ENCODE assay signal across 1 cellular context in the genomic region with DNA sequence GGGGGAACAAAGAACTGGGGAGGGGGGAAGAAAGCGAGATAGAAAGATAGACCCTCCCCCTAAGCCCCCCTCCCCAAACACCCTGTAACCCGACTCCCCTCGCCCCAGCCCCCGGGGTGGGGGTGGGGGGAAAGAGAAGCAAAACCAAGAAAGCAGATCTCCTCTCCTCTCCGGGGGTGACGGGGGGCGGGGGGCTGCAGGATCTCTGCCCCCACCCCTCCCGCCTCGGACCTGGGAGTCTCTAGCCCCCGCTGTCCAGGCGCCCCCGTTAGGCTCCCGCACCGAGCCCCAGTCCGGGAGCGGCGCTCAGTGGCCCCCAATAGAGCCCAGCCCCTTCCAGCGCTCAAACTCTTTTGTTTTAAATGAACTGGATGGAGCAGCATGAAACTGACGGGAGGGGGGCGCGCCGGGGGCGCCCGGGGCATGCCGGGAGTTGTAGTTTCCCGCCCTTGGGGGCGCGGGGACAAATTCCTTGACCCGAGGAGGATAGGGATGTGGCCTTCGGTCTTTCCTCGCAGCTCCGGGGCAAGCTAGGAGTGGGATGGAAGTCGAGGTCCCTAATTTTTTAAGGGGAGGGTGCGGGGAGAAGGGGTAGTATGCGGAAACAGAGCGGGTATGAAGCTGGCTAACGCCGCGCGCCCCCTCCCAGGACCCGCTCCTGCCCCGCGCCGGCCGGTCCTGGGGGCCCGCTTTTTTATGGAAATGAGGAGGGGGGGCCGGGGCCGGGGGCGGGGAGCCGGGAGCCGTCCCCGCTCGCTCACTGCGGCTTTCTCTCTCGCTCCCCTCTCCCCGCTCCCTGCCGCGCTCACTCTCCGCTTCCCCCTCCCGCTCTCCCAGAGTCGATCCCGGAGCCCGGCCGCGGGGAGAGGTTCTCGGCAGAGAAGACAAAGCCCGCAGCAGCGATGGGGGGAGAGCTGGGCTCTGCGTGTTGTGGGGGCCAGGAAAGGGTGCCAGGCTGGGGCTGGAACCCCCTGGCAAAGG.
TF ChIP-seq lines count a peak whose summit lies in the region.

A gene with protein sequence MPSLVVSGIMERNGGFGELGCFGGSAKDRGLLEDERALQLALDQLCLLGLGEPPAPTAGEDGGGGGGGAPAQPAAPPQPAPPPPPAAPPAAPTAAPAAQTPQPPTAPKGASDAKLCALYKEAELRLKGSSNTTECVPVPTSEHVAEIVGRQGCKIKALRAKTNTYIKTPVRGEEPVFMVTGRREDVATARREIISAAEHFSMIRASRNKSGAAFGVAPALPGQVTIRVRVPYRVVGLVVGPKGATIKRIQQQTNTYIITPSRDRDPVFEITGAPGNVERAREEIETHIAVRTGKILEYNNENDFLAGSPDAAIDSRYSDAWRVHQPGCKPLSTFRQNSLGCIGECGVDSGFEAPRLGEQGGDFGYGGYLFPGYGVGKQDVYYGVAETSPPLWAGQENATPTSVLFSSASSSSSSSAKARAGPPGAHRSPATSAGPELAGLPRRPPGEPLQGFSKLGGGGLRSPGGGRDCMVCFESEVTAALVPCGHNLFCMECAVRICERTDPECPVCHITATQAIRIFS (minus strand): TSS at position 355 of the 981 bp plus-strand sequence. CDS start 467 bp downstream, outside the sequence.

TF ChIP-seq in HepG2, 621 proteins besides CTCF, POLR2A, EP300 and RAD21 (continued from another document and continues in another):
- TF ChIP-seq, protein P1, sequence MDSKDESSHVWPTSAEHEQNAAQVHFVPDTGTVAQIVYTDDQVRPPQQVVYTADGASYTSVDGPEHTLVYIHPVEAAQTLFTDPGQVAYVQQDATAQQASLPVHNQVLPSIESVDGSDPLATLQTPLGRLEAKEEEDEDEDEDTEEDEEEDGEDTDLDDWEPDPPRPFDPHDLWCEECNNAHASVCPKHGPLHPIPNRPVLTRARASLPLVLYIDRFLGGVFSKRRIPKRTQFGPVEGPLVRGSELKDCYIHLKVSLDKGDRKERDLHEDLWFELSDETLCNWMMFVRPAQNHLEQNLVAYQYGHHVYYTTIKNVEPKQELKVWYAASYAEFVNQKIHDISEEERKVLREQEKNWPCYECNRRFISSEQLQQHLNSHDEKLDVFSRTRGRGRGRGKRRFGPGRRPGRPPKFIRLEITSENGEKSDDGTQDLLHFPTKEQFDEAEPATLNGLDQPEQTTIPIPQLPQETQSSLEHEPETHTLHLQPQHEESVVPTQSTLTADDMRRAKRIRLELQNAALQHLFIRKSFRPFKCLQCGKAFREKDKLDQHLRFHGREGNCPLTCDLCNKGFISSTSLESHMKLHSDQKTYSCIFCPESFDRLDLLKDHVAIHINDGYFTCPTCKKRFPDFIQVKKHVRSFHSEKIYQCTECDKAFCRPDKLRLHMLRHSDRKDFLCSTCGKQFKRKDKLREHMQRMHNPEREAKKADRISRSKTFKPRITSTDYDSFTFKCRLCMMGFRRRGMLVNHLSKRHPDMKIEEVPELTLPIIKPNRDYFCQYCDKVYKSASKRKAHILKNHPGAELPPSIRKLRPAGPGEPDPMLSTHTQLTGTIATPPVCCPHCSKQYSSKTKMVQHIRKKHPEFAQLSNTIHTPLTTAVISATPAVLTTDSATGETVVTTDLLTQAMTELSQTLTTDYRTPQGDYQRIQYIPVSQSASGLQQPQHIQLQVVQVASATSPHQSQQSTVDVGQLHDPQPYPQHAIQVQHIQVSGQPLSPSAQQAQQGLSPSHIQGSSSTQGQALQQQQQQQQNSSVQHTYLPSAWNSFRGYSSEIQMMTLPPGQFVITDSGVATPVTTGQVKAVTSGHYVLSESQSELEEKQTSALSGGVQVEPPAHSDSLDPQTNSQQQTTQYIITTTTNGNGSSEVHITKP (CRISPR knock-in tag; IDR thresholded peaks at IDR 0.05; ENCODE audit: low read depth): peak; percentile 94
- TF ChIP-seq NR3C1 (CRISPR knock-in tag; IDR thresholded peaks at IDR 0.05) (no peak), ZNF557 (CRISPR knock-in tag; IDR thresholded peaks at IDR 0.05) (no peak), HNRNPK (IDR thresholded peaks at IDR 0.05; ENCODE audit: low read depth, low read length, poor library complexity, severe bottlenecking) (no peak), LCORL (IDR thresholded peaks at IDR 0.05) (no peak), LCORL (CRISPR knock-in tag; IDR thresholded peaks at IDR 0.05) (peak; percentile 82; the same call in 1 of the 2 replicates), ZNF251 (CRISPR knock-in tag; IDR thresholded peaks at IDR 0.05) (no peak), ZNF879 (CRISPR knock-in tag; IDR thresholded peaks at IDR 0.05) (no peak), ZNF180 (CRISPR knock-in tag; IDR thresholded peaks at IDR 0.05; ENCODE audit: borderline replicate concordance, low read depth) (no peak), TEAD2 (CRISPR knock-in tag; IDR thresholded peaks at IDR 0.05) (no peak), HDAC2 (CRISPR knock-in tag; IDR thresholded peaks at IDR 0.05) (no peak), MED13 (CRISPR knock-in tag; IDR thresholded peaks at IDR 0.05) (no peak), ZNF367 (CRISPR knock-in tag; IDR thresholded peaks at IDR 0.05; ENCODE audit: borderline replicate concordance) (no peak), KLF16 (CRISPR knock-in tag; IDR thresholded peaks at IDR 0.05) (peak in 1 of 2 experiments; percentile 4; a peak in 1 of 4 replicates), ZNF207 (IDR thresholded peaks at IDR 0.05; ENCODE audit: borderline replicate concordance) (no peak), ZNF564 (CRISPR knock-in tag; IDR thresholded peaks at IDR 0.05) (0 out of 2 replicates have a peak, but pooled peaks have one; percentile 5), BHLHE40 (IDR thresholded peaks at IDR 0.05; ENCODE audit: low read length) (no peak), SOX13 (IDR thresholded peaks at IDR 0.05) (no peak), SOX13 (CRISPR knock-in tag; conservative IDR thresholded peaks at IDR 0.05 in 1 of 2, IDR thresholded peaks at IDR 0.05 in 1 of 2) (peak in 1 of 2 experiments; percentile 22; a peak in 1 of 4 replicates), ZNF652 (CRISPR knock-in tag; IDR thresholded peaks at IDR 0.05; ENCODE audit: borderline replicate concordance, low read depth) (no peak), TP53 (CRISPR knock-in tag; conservative IDR thresholded peaks at IDR 0.05) (no peak), ZNF337 (CRISPR knock-in tag; IDR thresholded peaks at IDR 0.05; ENCODE audit: borderline replicate concordance, low read depth) (no peak), HES4 (CRISPR knock-in tag; IDR thresholded peaks at IDR 0.05; ENCODE audit: borderline replicate concordance) (no peak; the same call in 1 of the 2 replicates), HNRNPLL (IDR thresholded peaks at IDR 0.05; ENCODE audit: low read depth, low read length, poor library complexity, severe bottlenecking) (peak; percentile 25), ZNF724P (CRISPR knock-in tag; IDR thresholded peaks at IDR 0.05; ENCODE audit: borderline replicate concordance) (no peak), ZNF329 (CRISPR knock-in tag; IDR thresholded peaks at IDR 0.05; ENCODE audit: low read depth) (no peak), PCBP1 (IDR thresholded peaks at IDR 0.05; ENCODE audit: borderline replicate concordance, low read depth, low read length) (0 out of 2 replicates have a peak, but pooled peaks have one; percentile 55), CREM (IDR thresholded peaks at IDR 0.05) (peak; percentile 83), CREM (CRISPR knock-in tag; IDR thresholded peaks at IDR 0.05) (no peak), TAF15 (IDR thresholded peaks at IDR 0.05; ENCODE audit: low read depth, low read length, poor library complexity, severe bottlenecking) (no peak), SKI (IDR thresholded peaks at IDR 0.05; ENCODE audit: partially characterized antibody) (no peak), REPIN1 (CRISPR knock-in tag; IDR thresholded peaks at IDR 0.05; ENCODE audit: borderline replicate concordance, low read depth) (no peak), HNF4A (CRISPR knock-in tag; IDR thresholded peaks at IDR 0.05) (peak; percentile 63), SCMH1 (CRISPR knock-in tag; IDR thresholded peaks at IDR 0.05; ENCODE audit: borderline replicate concordance) (no peak), ZNF792 (CRISPR knock-in tag; IDR thresholded peaks at IDR 0.05) (peak; percentile 58; the same call in 1 of the 2 replicates), ZNF260 (CRISPR knock-in tag; IDR thresholded peaks at IDR 0.05; ENCODE audit: borderline replicate concordance, low read depth) (no peak)
- TF ChIP-seq, protein P2, sequence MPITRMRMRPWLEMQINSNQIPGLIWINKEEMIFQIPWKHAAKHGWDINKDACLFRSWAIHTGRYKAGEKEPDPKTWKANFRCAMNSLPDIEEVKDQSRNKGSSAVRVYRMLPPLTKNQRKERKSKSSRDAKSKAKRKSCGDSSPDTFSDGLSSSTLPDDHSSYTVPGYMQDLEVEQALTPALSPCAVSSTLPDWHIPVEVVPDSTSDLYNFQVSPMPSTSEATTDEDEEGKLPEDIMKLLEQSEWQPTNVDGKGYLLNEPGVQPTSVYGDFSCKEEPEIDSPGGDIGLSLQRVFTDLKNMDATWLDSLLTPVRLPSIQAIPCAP (CRISPR knock-in tag; IDR thresholded peaks at IDR 0.05; ENCODE audit: low read depth): no peak
- TF ChIP-seq, protein P3, sequence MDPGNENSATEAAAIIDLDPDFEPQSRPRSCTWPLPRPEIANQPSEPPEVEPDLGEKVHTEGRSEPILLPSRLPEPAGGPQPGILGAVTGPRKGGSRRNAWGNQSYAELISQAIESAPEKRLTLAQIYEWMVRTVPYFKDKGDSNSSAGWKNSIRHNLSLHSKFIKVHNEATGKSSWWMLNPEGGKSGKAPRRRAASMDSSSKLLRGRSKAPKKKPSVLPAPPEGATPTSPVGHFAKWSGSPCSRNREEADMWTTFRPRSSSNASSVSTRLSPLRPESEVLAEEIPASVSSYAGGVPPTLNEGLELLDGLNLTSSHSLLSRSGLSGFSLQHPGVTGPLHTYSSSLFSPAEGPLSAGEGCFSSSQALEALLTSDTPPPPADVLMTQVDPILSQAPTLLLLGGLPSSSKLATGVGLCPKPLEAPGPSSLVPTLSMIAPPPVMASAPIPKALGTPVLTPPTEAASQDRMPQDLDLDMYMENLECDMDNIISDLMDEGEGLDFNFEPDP (CRISPR knock-in tag; conservative IDR thresholded peaks at IDR 0.05): no peak
- TF ChIP-seq, protein P4, sequence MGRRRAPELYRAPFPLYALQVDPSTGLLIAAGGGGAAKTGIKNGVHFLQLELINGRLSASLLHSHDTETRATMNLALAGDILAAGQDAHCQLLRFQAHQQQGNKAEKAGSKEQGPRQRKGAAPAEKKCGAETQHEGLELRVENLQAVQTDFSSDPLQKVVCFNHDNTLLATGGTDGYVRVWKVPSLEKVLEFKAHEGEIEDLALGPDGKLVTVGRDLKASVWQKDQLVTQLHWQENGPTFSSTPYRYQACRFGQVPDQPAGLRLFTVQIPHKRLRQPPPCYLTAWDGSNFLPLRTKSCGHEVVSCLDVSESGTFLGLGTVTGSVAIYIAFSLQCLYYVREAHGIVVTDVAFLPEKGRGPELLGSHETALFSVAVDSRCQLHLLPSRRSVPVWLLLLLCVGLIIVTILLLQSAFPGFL (CRISPR knock-in tag; IDR thresholded peaks at IDR 0.05): no peak
- TF ChIP-seq, protein P5, sequence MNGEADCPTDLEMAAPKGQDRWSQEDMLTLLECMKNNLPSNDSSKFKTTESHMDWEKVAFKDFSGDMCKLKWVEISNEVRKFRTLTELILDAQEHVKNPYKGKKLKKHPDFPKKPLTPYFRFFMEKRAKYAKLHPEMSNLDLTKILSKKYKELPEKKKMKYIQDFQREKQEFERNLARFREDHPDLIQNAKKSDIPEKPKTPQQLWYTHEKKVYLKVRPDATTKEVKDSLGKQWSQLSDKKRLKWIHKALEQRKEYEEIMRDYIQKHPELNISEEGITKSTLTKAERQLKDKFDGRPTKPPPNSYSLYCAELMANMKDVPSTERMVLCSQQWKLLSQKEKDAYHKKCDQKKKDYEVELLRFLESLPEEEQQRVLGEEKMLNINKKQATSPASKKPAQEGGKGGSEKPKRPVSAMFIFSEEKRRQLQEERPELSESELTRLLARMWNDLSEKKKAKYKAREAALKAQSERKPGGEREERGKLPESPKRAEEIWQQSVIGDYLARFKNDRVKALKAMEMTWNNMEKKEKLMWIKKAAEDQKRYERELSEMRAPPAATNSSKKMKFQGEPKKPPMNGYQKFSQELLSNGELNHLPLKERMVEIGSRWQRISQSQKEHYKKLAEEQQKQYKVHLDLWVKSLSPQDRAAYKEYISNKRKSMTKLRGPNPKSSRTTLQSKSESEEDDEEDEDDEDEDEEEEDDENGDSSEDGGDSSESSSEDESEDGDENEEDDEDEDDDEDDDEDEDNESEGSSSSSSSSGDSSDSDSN (CRISPR knock-in tag; IDR thresholded peaks at IDR 0.05): peak; percentile 66
- TF ChIP-seq, protein P6, sequence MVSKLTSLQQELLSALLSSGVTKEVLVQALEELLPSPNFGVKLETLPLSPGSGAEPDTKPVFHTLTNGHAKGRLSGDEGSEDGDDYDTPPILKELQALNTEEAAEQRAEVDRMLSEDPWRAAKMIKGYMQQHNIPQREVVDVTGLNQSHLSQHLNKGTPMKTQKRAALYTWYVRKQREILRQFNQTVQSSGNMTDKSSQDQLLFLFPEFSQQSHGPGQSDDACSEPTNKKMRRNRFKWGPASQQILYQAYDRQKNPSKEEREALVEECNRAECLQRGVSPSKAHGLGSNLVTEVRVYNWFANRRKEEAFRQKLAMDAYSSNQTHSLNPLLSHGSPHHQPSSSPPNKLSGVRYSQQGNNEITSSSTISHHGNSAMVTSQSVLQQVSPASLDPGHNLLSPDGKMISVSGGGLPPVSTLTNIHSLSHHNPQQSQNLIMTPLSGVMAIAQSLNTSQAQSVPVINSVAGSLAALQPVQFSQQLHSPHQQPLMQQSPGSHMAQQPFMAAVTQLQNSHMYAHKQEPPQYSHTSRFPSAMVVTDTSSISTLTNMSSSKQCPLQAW (CRISPR knock-in tag; IDR thresholded peaks at IDR 0.05): no peak
- TF ChIP-seq, protein P7, sequence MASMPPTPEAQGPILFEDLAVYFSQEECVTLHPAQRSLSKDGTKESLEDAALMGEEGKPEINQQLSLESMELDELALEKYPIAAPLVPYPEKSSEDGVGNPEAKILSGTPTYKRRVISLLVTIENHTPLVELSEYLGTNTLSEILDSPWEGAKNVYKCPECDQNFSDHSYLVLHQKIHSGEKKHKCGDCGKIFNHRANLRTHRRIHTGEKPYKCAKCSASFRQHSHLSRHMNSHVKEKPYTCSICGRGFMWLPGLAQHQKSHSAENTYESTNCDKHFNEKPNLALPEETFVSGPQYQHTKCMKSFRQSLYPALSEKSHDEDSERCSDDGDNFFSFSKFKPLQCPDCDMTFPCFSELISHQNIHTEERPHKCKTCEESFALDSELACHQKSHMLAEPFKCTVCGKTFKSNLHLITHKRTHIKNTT (CRISPR knock-in tag; IDR thresholded peaks at IDR 0.05): no peak
- TF ChIP-seq, protein P8, sequence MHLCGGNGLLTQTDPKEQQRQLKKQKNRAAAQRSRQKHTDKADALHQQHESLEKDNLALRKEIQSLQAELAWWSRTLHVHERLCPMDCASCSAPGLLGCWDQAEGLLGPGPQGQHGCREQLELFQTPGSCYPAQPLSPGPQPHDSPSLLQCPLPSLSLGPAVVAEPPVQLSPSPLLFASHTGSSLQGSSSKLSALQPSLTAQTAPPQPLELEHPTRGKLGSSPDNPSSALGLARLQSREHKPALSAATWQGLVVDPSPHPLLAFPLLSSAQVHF (CRISPR knock-in tag; IDR thresholded peaks at IDR 0.05): no peak
